ENCODE assay signal across 8 cellular contexts in genomic region chr12:107759410-107759809, GRCh38. TPM values are rescaled to one million over a fixed set of nuclear protein-coding genes. Genes with fewer than 3 reads are reported as not detected.
DNase-seq lines count a peak whose midpoint lies in the region; ATAC-seq, FAIRE-seq and TF ChIP-seq lines count a peak whose summit lies in the region.

No MANE protein-coding gene starts in this region.

- no peak for TF ChIP-seq POLR2A in H54 (IDR thresholded peaks at IDR 0.05; ENCODE audit: low read depth, low read length)

- H3K27me3 ChIP-seq in Panc1 (ENCODE audit: control insufficient read depth, insufficient read depth, low read length) (no peaks in the 10 kb centered on the region), bronchial epithelial cell (ENCODE audit: control insufficient read depth, insufficient read depth, low read length) (no peaks in the 10 kb centered on the region)

- BruUV-seq in Panc1 (replicated peaks; lab: Mats Ljungman, UMichigan) = no TSS peak

- peak overlapping the region; percentile 94 for H3K27ac Mint-ChIP-seq in mesothelial cell of epicardium

- no peaks in the 10 kb centered on the region for H3K9me3 ChIP-seq in Panc1 (ENCODE audit: control insufficient read depth, insufficient read depth, low read depth, low read length)

- in situ Hi-C loops in Panc1 (cut with HindIII; ENCODE audit: low pct_unique_long_range_greater_than_20kb, low sequenced_read_pairs) = loop anchor here (25.0 kb wide), 1 partner anchor 103 kb away; no protein-coding TSS in a partner anchor

- peaks cover 8% of the 10 kb centered on the region for H3K36me3 Mint-ChIP-seq in mesothelial cell of epicardium

- peaks cover 30% of the 10 kb centered on the region for H3K36me3 ChIP-seq in Panc1 (ENCODE audit: control insufficient read depth, insufficient read depth, low read length)
- peaks cover 9% of the 10 kb centered on the region for H3K36me3 ChIP-seq in bronchial epithelial cell (ENCODE audit: control insufficient read depth, insufficient read depth, low read length)

- CTCF ChIA-PET in Panc1 (lab: Charles Lee) = no interaction called here

- POLR2A ChIA-PET in Panc1 (lab: Charles Lee) = interaction anchor here (0.9 kb wide), 1 partner anchor 13 kb away, joined by 3 read pairs; no protein-coding TSS in a partner anchor

- H3K9me3 Mint-ChIP-seq in mesothelial cell of epicardium = no peaks in the 10 kb centered on the region

- peak; percentile 92 for FAIRE-seq in H54 (lab: Jason Lieb, UNC)
- FAIRE-seq in bronchial epithelial cell (lab: Jason Lieb, UNC) = no peak

- peaks cover 21% of the 10 kb centered on the region for H3K4me1 Mint-ChIP-seq in mesothelial cell of epicardium

- H3K4me3 ChIP-seq in AG09309 (ENCODE audit: control insufficient read depth, low read depth, low read length) (peak overlapping the region; percentile 87), Panc1 (ENCODE audit: low read depth in 2 of 2, low read length in 2 of 2) (peak overlapping the region; percentile 98), bronchial epithelial cell (ENCODE audit: low read depth, low read length) (peak overlapping the region; percentile 57)

- H3K4me3 Mint-ChIP-seq in mesothelial cell of epicardium = peak overlapping the region; percentile 89

- peak overlapping the region; percentile 93 for H3K27ac ChIP-seq in Panc1 (ENCODE audit: low read length)

- TF ChIP-seq CTCF in AG09309 (IDR thresholded peaks at IDR 0.05; ENCODE audit: control insufficient read depth, insufficient read depth, low read depth, low read length, missing control alignments) (no peak), Panc1 (IDR thresholded peaks at IDR 0.05) (no peak), bronchial epithelial cell (IDR thresholded peaks at IDR 0.05; ENCODE audit: insufficient read depth, low read length, severe bottlenecking) (no peak), mesothelial cell of epicardium (IDR thresholded peaks at IDR 0.05; ENCODE audit: unreplicated experiment) (no peak)

- H3K27me3 Mint-ChIP-seq in mesothelial cell of epicardium (ENCODE audit: low read depth) = peaks cover 4% of the 10 kb centered on the region

- DNase-seq in AG09309 (ENCODE audit: low read depth) (peak; percentile 57), H54 (ENCODE audit: insufficient read length, low spot score) (peak; percentile 92), Panc1 (ENCODE audit: low read depth, low spot score) (no peak), bronchial epithelial cell (ENCODE audit: low read depth) (peak; percentile 88), mesothelial cell of epicardium (ENCODE audit: low spot score in 2 of 2, unreplicated experiment in 2 of 2) (no peak), OCI-M2 (lab: John Stamatoyannopoulos, UW; ENCODE audit: unreplicated experiment) (no peak)

- ATAC-seq in Panc1 (no peak), HG03095 (IDR thresholded peaks at IDR 0.05; ENCODE audit: unreplicated experiment) (no peak), HG02678 (IDR thresholded peaks at IDR 0.05; ENCODE audit: unreplicated experiment) (no peak)

- peaks cover 14% of the 10 kb centered on the region for H3K4me1 ChIP-seq in Panc1 (ENCODE audit: control insufficient read depth, insufficient read depth, low read length)

- intact Hi-C loops in Panc1 (cut with micrococcal nuclease; ENCODE audit: unreplicated experiment) = no loop called here

RNA-seq across cellular contexts. Expression of gene PRDM4, which starts 1.5 kb away (rescaled TPM):
- 28.9 TPM for total RNA-seq in Panc1 (2021; ENCODE audit: unreplicated experiment)
- 26.5 TPM for polyA plus RNA-seq in Panc1 (2012; ENCODE audit: insufficient read length)
- total RNA-seq in bronchial epithelial cell = 21.3 and 21.9 TPM in 2 replicates
- total RNA-seq in mesothelial cell of epicardium = 33.5 to 35.9 TPM (median 35.1 TPM) in 3 replicates

RNA-seq across cellular contexts. Expression of gene ASCL4, which starts 15.1 kb away (rescaled TPM):
- total RNA-seq in Panc1 (2021; ENCODE audit: unreplicated experiment) (not detected), bronchial epithelial cell (not detected in 2 replicates), mesothelial cell of epicardium (0.16 TPM in 1 of 3 replicates, not detected in the others)
- polyA plus RNA-seq in Panc1 (2012; ENCODE audit: insufficient read length) = not detected

Comparison
In these comparisons a context has a peak if more than half of its experiments do, and no peak if none do; other contexts are left out.
1. DNase-seq: peak in AG09309 (single experiment), H54 (single experiment) and bronchial epithelial cell (single experiment); none in Panc1 (single experiment), mesothelial cell of epicardium (0 of 2) and OCI-M2 (single experiment).
2. Peak in every context shown above with its lines, with median percentiles within 50 percentile points of each other: H3K4me3 ChIP-seq.